9 cellular contexts compared by ENCODE assay signal in genomic region chr3:160676547-160677303, GRCh38. TPM values are rescaled to one million over a fixed set of nuclear protein-coding genes. Genes with fewer than 3 reads are reported as not detected.
DNase-seq lines count a peak whose midpoint lies in the region; ATAC-seq and TF ChIP-seq lines count a peak whose summit lies in the region.
"Had no signal": no experiment of that assay in that cellular context is flagged by ENCODE, and none has a peak within 500 bp of the region (broad histone marks: within the 10 kb centered on the region; RNA-seq: fewer than 3 reads in every experiment).

Gene ARL14, plus strand, starts transcription at chr3:160677160. Its CDS starts 187 bp downstream, at chr3:160677347.

- ATAC-seq in HG02759 (IDR thresholded peaks at IDR 0.05; ENCODE audit: unreplicated experiment) (peak; percentile 53), lower lobe of right lung (peak; percentile 48 to 85), GM19467 (IDR thresholded peaks at IDR 0.05; ENCODE audit: unreplicated experiment) (no peak), right cardiac atrium (no peak)

- H3K9me3 ChIP-seq in lower lobe of right lung = no peaks in the 10 kb centered on the region
- no peaks in the 10 kb centered on the region for H3K9me3 ChIP-seq in right cardiac atrium (ENCODE audit: control insufficient read depth, low read length)
- H3K9me3 ChIP-seq: BE2C had no signal

- DNase-seq in A172 (ENCODE audit: low spot score) (peak; percentile 82), astrocyte of the spinal cord (ENCODE audit: low read depth, low spot score) (peak; percentile 63), lower lobe of right lung (no peak), right cardiac atrium (no peak), HuH-7.5 (ENCODE audit: low spot score) (no peak)
- no peak for DNase-seq in stimulated activated CD4-positive, alpha-beta T cell treated with anti-CD3 and anti-CD28 coated beads, Interleukin-4, amount 100 ng/mL, for 1 hour
- DNase-seq: BE2C had no signal

- in situ Hi-C loops in astrocyte of the spinal cord (cut with HindIII; ENCODE audit: low sequenced_read_pairs) = no loop called here

- no peaks in the 10 kb centered on the region for H3K27me3 ChIP-seq in lower lobe of right lung (ENCODE audit: low read depth)
- H3K27me3 ChIP-seq in right cardiac atrium (ENCODE audit: control insufficient read depth, insufficient read depth) = no peaks in the 10 kb centered on the region
- H3K27me3 ChIP-seq: BE2C had no signal

- no peak for TF ChIP-seq CTCF in astrocyte of the spinal cord (IDR thresholded peaks at IDR 0.05; ENCODE audit: low read depth, low read length)
- TF ChIP-seq CTCF in lower lobe of right lung (IDR thresholded peaks at IDR 0.05) = no peak

- H3K4me3 ChIP-seq in astrocyte of the spinal cord (ENCODE audit: low read depth, low read length) (no peak within 1 kb of the TSS), lower lobe of right lung (no peak within 1 kb of the TSS), right cardiac atrium (ENCODE audit: low read length) (no peak within 1 kb of the TSS)

- H3K27ac ChIP-seq in lower lobe of right lung (no peak within 1 kb of the TSS), right cardiac atrium (ENCODE audit: low read length) (no peak within 1 kb of the TSS)

- no peaks in the 10 kb centered on the region for H3K36me3 ChIP-seq in lower lobe of right lung
- H3K36me3 ChIP-seq: BE2C had no signal

- 87% methylated on average over 4 of the region's 4 CpGs for WGBS in right cardiac atrium

- no peaks in the 10 kb centered on the region for H3K4me1 ChIP-seq in lower lobe of right lung
- no peaks in the 10 kb centered on the region for H3K4me1 ChIP-seq in right cardiac atrium (ENCODE audit: control insufficient read depth, insufficient read depth, low read length)
- H3K4me1 ChIP-seq: BE2C had no signal

- intact Hi-C loops in lower lobe of right lung (cut with DNase I) = no loop called here
- intact Hi-C loops in right cardiac atrium (cut with DNase I) = no loop called here

RNA-seq across cellular contexts. Expression of gene ARL14, which starts in this region (rescaled TPM):
- 0.21 and 0.43 TPM in 2 replicates for total RNA-seq in A172 (2014; rRNA removed; shearing (Covaris generic))
- not detected for total RNA-seq in lower lobe of right lung
- total RNA-seq in right cardiac atrium = not detected
- polyA plus RNA-seq in right cardiac atrium = 0.07 TPM

Comparison
In these comparisons a context has a peak if more than half of its experiments do, and no peak if none do; other contexts are left out.
1. Peak in DNase-seq in A172; RNA of the gene not detected or under 1 TPM.
2. Peak in ATAC-seq in lower lobe of right lung; RNA of the gene not detected or under 1 TPM.